In the genomic region with DNA sequence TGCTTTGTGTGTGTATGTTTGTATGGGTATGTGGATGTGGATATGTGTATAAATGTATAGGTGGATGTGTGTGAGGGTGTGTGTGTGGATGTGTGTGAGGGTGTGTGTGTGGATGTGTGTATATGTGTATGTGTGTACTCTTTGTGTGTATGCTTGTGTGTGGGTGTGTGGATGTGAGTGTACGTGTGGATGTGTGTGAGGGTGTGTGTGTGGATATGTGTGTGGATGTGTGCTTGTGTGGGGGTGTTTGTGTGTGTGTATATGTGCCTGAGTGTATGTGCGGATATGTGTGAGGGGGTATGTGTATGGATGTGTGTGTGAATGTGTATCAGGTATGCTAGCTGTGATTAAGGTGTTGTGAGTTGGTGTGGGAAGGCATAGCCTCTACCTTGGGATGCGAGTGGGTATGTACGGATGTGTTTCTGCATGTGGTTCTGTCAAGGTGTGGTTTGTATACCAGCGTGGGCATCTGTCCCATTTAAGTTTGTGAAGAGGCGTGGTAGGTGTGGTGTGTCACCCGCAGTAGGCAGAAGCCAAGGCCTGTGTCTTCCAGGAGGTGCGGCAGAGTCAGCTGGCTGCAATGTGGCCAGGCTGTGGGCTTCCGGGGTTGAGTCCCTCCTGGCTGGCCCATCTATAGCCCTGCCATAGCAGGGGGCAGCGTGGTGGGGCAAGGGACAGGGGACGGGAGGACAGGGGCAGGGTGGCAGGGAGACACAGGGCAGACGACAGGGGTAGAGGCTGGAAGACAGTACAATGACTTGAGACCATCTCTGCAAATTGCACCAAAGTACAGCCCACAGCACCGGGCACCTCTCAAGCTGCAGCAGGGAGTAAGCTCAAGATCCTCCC, we compare ENCODE assay signal across 18 cellular contexts.
DNase-seq lines count a peak whose midpoint lies in the region; ATAC-seq and TF ChIP-seq lines count a peak whose summit lies in the region.
"Had no signal": no experiment of that assay in that cellular context is flagged by ENCODE, and none has a peak within 500 bp of the region (broad histone marks: within the 10 kb centered on the region; RNA-seq: fewer than 3 reads in every experiment).

No MANE protein-coding gene starts in this region.

- TF ChIP-seq EP300 in SK-N-SH (IDR thresholded peaks at IDR 0.05; ENCODE audit: borderline replicate concordance in 1 of 2, low read depth in 1 of 2, low read length in 1 of 2), result no peak

- TF ChIP-seq RAD21 in SK-N-SH (IDR thresholded peaks at IDR 0.05; ENCODE audit: low read length), result no peak

- WGBS in SK-N-SH (ENCODE audit: low lambda C conversion rate), result 69% methylated on average over 13 of the region's 13 CpGs
- WGBS in spleen, 5 donors, result 54 to 88% (median 85%) methylated on average over 13 of the region's 13 CpGs

- H3K4me1 ChIP-seq in SK-N-SH (ENCODE audit: control insufficient read depth in 1 of 2, insufficient read depth in 2 of 2, low read depth in 1 of 2, low read length in 1 of 2) (no peaks in the 10 kb centered on the region), SJCRH30 (peaks cover 5% of the 10 kb centered on the region; the same call in 1 of the 2 replicates), spleen (no peaks in the 10 kb centered on the region)
- H3K4me1 ChIP-seq: HAP-1 had no signal

- H3K27ac ChIP-seq in SK-N-SH (ENCODE audit: low read depth in 2 of 2, low read length in 1 of 2) (no peak overlapping the region), SJCRH30 (no peak overlapping the region), spleen (no peak overlapping the region)
- H3K27ac ChIP-seq: 22Rv1 had no signal

- H3K36me3 ChIP-seq in SK-N-SH (replicated peaks in 1 of 2; ENCODE audit: control insufficient read depth in 1 of 2, insufficient read depth in 2 of 2, low read length in 1 of 2), result no peaks in the 10 kb centered on the region
- H3K36me3 ChIP-seq in SJCRH30, result no peaks in the 10 kb centered on the region
- no peaks in the 10 kb centered on the region for H3K36me3 ChIP-seq in spleen
- H3K36me3 ChIP-seq: HAP-1 had no signal

- H3K79me2 ChIP-seq in SK-N-SH (ENCODE audit: insufficient read depth), result no peaks in the 10 kb centered on the region

- TF ChIP-seq CTCF in SK-N-SH (IDR thresholded peaks at IDR 0.05), result no peak
- TF ChIP-seq CTCF in spleen (IDR thresholded peaks at IDR 0.05 in 8 of 11, conservative IDR thresholded peaks at IDR 0.05 in 3 of 11), result no peak

- peak; percentile 22 for DNase-seq in SK-N-SH
- no peak for DNase-seq in SJCRH30
- peak; percentile 41 for DNase-seq in mesenteric fat pad (ENCODE audit: low spot score)
- DNase-seq in spleen, result peak; percentile 60
- no peak for DNase-seq in kidney tubule cell (ENCODE audit: low spot score)
- no peak for DNase-seq in activated CD4-positive, alpha-beta T cell treated with anti-CD3 and anti-CD28 coated beads for 1 hour
- DNase-seq: Calu3; CD4-positive, alpha-beta T cell; DMS53; NCI-H1048; NCI-H510A; NCI-H82; SHP77 had no signal

- no peak for ATAC-seq in SK-N-SH treated with all-trans-retinoic acid at 6 μM for 48 hours
- no peak for ATAC-seq in GM21825 (IDR thresholded peaks at IDR 0.05; ENCODE audit: unreplicated experiment)
- ATAC-seq: Panc1 had no signal

- no peaks in the 10 kb centered on the region for H3K9me2 ChIP-seq in SK-N-SH

- no peaks in the 10 kb centered on the region for H4K20me1 ChIP-seq in SK-N-SH (ENCODE audit: insufficient read depth)

- intact Hi-C loops in spleen (cut with DNase I; ENCODE audit: low total_unique reads), result no loop called here

- CTCF ChIA-PET in SK-N-SH (lab: Yijun Ruan, JAX), result no interaction called here

- no peak for TF ChIP-seq POLR2A in spleen (IDR thresholded peaks at IDR 0.05)

- H3K27me3 ChIP-seq in SK-N-SH (ENCODE audit: insufficient read depth), result no peaks in the 10 kb centered on the region
- H3K27me3 ChIP-seq in SJCRH30, result peaks cover 6% of the 10 kb centered on the region
- no peaks in the 10 kb centered on the region for H3K27me3 ChIP-seq in spleen (replicated peaks in 1 of 7)

- H3K9me3 ChIP-seq in SK-N-SH (peaks cover 6% of the 10 kb centered on the region; the same call in 1 of the 2 replicates), SJCRH30 (replicated peaks) (peaks cover 11% of the 10 kb centered on the region), spleen (peaks cover 0 to 17% (median 13%) of the 10 kb centered on the region in 8 donors)
- H3K9me3 ChIP-seq: HAP-1 had no signal

- H3K4me3 ChIP-seq in SK-N-SH (ENCODE audit: low read depth in 2 of 2, low read length in 1 of 2), result no peak overlapping the region
- H3K4me3 ChIP-seq in SJCRH30, result peak overlapping the region; percentile 21; the same call in 1 of the 2 replicates
- no peak overlapping the region for H3K4me3 ChIP-seq in spleen
- H3K4me3 ChIP-seq: HAP-1 had no signal

- no peak overlapping the region for H3K9ac ChIP-seq in SK-N-SH

- no peak overlapping the region for H3K4me2 ChIP-seq in SK-N-SH

- H3F3A ChIP-seq in SK-N-SH (replicated peaks; ENCODE audit: insufficient read depth), result no peaks in the 10 kb centered on the region

- H2AFZ ChIP-seq in SK-N-SH (ENCODE audit: low read depth), result no peak overlapping the region

- POLR2A ChIA-PET in SK-N-SH (lab: Yijun Ruan, JAX), result no interaction called here

TF ChIP-seq in SK-N-SH, 30 proteins besides CTCF, POLR2A, EP300 and RAD21 (continues in another document):
- no peak for TF ChIP-seq TAF1 (IDR thresholded peaks at IDR 0.05; ENCODE audit: borderline replicate concordance, low read depth, low read length)
- TF ChIP-seq SMC3 (IDR thresholded peaks at IDR 0.05; ENCODE audit: low read depth, low read length), result no peak
- TF ChIP-seq, protein P1, sequence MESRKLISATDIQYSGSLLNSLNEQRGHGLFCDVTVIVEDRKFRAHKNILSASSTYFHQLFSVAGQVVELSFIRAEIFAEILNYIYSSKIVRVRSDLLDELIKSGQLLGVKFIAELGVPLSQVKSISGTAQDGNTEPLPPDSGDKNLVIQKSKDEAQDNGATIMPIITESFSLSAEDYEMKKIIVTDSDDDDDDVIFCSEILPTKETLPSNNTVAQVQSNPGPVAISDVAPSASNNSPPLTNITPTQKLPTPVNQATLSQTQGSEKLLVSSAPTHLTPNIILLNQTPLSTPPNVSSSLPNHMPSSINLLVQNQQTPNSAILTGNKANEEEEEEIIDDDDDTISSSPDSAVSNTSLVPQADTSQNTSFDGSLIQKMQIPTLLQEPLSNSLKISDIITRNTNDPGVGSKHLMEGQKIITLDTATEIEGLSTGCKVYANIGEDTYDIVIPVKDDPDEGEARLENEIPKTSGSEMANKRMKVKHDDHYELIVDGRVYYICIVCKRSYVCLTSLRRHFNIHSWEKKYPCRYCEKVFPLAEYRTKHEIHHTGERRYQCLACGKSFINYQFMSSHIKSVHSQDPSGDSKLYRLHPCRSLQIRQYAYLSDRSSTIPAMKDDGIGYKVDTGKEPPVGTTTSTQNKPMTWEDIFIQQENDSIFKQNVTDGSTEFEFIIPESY (IDR thresholded peaks at IDR 0.05; ENCODE audit: borderline replicate concordance, low read depth), result no peak
- no peak for TF ChIP-seq CHD2 (IDR thresholded peaks at IDR 0.05; ENCODE audit: low read length, partially characterized antibody)
- TF ChIP-seq FOXM1 (IDR thresholded peaks at IDR 0.05; ENCODE audit: low read depth), result no peak
- TF ChIP-seq FOSL2 (IDR thresholded peaks at IDR 0.05; ENCODE audit: borderline replicate concordance, low read depth), result no peak
- TF ChIP-seq EZH2phosphoT487 (IDR thresholded peaks at IDR 0.05; ENCODE audit: borderline replicate concordance, low read depth), result no peak
- TF ChIP-seq, protein P2, sequence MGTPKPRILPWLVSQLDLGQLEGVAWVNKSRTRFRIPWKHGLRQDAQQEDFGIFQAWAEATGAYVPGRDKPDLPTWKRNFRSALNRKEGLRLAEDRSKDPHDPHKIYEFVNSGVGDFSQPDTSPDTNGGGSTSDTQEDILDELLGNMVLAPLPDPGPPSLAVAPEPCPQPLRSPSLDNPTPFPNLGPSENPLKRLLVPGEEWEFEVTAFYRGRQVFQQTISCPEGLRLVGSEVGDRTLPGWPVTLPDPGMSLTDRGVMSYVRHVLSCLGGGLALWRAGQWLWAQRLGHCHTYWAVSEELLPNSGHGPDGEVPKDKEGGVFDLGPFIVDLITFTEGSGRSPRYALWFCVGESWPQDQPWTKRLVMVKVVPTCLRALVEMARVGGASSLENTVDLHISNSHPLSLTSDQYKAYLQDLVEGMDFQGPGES (IDR thresholded peaks at IDR 0.05; ENCODE audit: low read depth, low read length), result no peak

TF ChIP-seq in SK-N-SH treated with all-trans-retinoic acid at 6 μM for 48 hours, 23 proteins besides CTCF, POLR2A, EP300 and RAD21 (continues in another document):
- TF ChIP-seq ZNF565 (CRISPR knock-in tag; conservative IDR thresholded peaks at IDR 0.05; ENCODE audit: low read depth) (no peak), ZFP3 (CRISPR knock-in tag; IDR thresholded peaks at IDR 0.05) (no peak), ARNTL (CRISPR knock-in tag; IDR thresholded peaks at IDR 0.05; ENCODE audit: borderline replicate concordance, low read depth) (no peak), TCF4 (CRISPR knock-in tag; IDR thresholded peaks at IDR 0.05; ENCODE audit: borderline replicate concordance) (no peak), CSDC2 (CRISPR knock-in tag; IDR thresholded peaks at IDR 0.05) (no peak), BACH2 (CRISPR knock-in tag; IDR thresholded peaks at IDR 0.05; ENCODE audit: borderline replicate concordance) (no peak)
- TF ChIP-seq, protein P3, sequence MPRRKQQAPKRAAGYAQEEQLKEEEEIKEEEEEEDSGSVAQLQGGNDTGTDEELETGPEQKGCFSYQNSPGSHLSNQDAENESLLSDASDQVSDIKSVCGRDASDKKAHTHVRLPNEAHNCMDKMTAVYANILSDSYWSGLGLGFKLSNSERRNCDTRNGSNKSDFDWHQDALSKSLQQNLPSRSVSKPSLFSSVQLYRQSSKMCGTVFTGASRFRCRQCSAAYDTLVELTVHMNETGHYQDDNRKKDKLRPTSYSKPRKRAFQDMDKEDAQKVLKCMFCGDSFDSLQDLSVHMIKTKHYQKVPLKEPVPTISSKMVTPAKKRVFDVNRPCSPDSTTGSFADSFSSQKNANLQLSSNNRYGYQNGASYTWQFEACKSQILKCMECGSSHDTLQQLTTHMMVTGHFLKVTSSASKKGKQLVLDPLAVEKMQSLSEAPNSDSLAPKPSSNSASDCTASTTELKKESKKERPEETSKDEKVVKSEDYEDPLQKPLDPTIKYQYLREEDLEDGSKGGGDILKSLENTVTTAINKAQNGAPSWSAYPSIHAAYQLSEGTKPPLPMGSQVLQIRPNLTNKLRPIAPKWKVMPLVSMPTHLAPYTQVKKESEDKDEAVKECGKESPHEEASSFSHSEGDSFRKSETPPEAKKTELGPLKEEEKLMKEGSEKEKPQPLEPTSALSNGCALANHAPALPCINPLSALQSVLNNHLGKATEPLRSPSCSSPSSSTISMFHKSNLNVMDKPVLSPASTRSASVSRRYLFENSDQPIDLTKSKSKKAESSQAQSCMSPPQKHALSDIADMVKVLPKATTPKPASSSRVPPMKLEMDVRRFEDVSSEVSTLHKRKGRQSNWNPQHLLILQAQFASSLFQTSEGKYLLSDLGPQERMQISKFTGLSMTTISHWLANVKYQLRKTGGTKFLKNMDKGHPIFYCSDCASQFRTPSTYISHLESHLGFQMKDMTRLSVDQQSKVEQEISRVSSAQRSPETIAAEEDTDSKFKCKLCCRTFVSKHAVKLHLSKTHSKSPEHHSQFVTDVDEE (CRISPR knock-in tag; IDR thresholded peaks at IDR 0.05), result no peak

Comparison
In these comparisons a context has a peak if more than half of its experiments do, and no peak if none do; other contexts are left out.
1. DNase-seq: peak in SK-N-SH (single experiment), mesenteric fat pad (single experiment) and spleen (single experiment); none in SJCRH30 (0 of 2), kidney tubule cell (single experiment) and activated CD4-positive, alpha-beta T cell treated with anti-CD3 and anti-CD28 coated beads for 1 hour (single experiment).